8 cellular contexts compared by ENCODE assay signal in genomic region chr2:106098081-106098480, GRCh38.
DNase-seq lines count a peak whose midpoint lies in the region; ATAC-seq lines count a peak whose summit lies in the region.

No MANE protein-coding gene starts in this region.

- H3K9me3 Mint-ChIP-seq in activated T-cell treated with anti-CD3 and anti-CD28 coated beads, Interleukin-2, amount 50 U/mL, for 72 hours = no peaks in the 10 kb centered on the region

- H3K4me3 Mint-ChIP-seq in activated T-cell treated with anti-CD3 and anti-CD28 coated beads, Interleukin-2, amount 50 U/mL, for 72 hours = no peak overlapping the region

- no peaks in the 10 kb centered on the region for H3K27me3 Mint-ChIP-seq in activated T-cell treated with anti-CD3 and anti-CD28 coated beads, Interleukin-2, amount 50 U/mL, for 72 hours (ENCODE audit: low read depth)

- no peaks in the 10 kb centered on the region for H3K4me1 ChIP-seq in aorta (ENCODE audit: control insufficient read depth in 1 of 2, insufficient read depth in 2 of 2, low read length in 2 of 2)

- DNase-seq in COLO829 (ENCODE audit: low spot score) (peak; percentile 30), HCEC 1CT (peak; percentile 18), left lobe of liver (ENCODE audit: low spot score) (no peak), superior temporal gyrus (ENCODE audit: extremely low spot score) (no peak), T1000 (lab: John Stamatoyannopoulos, UW) (no peak), germinal center (ENCODE audit: low spot score) (no peak), aorta (no peak)
- peak; percentile 32 to 46 for DNase-seq in activated T-cell treated with anti-CD3 and anti-CD28 coated beads, Interleukin-2, amount 50 U/mL, for 72 hours

- intact Hi-C loops in aorta (cut with DNase I) = no loop called here

- H3K36me3 ChIP-seq in aorta (ENCODE audit: control insufficient read depth in 1 of 2, insufficient read depth in 2 of 2, low read length in 1 of 2) = peaks cover 6 to 9% of the 10 kb centered on the region in 2 donors

- ATAC-seq in activated T-cell treated with anti-CD3 and anti-CD28 coated beads, Interleukin-2, amount 50 U/mL, for 72 hours (replicated peaks in 1 of 2) = no peak
- ATAC-seq in left lobe of liver (peak; percentile 31), aorta (ENCODE audit: low FRiP score) (no peak)

- H3K27me3 ChIP-seq in aorta (ENCODE audit: control insufficient read depth in 1 of 2, insufficient read depth in 2 of 2, low read length in 1 of 2) = no peaks in the 10 kb centered on the region

- peaks cover 42% of the 10 kb centered on the region for H3K4me1 Mint-ChIP-seq in activated T-cell treated with anti-CD3 and anti-CD28 coated beads, Interleukin-2, amount 50 U/mL, for 72 hours (ENCODE audit: low read depth)

- H3K9me3 ChIP-seq in aorta (ENCODE audit: control insufficient read depth, low read length) = no peaks in the 10 kb centered on the region

- WGBS in aorta, 2 donors = 63 to 69% methylated on average over 3 of the region's 3 CpGs

- peaks cover 6 to 7% of the 10 kb centered on the region in 2 donors for H3K36me3 Mint-ChIP-seq in activated T-cell treated with anti-CD3 and anti-CD28 coated beads, Interleukin-2, amount 50 U/mL, for 72 hours (ENCODE audit: insufficient read depth in 2 of 2)

- H3K27ac ChIP-seq in aorta (ENCODE audit: low read depth in 1 of 2, low read length in 2 of 2) = no peak overlapping the region

- H3K27ac Mint-ChIP-seq in activated T-cell treated with anti-CD3 and anti-CD28 coated beads, Interleukin-2, amount 50 U/mL, for 72 hours = no peak overlapping the region

- H3K4me3 ChIP-seq in aorta (ENCODE audit: low read length in 2 of 2) = no peak overlapping the region

Comparison
In these comparisons a context has a peak if more than half of its experiments do, and no peak if none do; other contexts are left out.
1. DNase-seq: peak in COLO829 (single experiment), HCEC 1CT (single experiment) and activated T-cell treated with anti-CD3 and anti-CD28 coated beads, Interleukin-2, amount 50 U/mL, for 72 hours (2 of 2); none in left lobe of liver (single experiment), superior temporal gyrus (single experiment), T1000 (single experiment), germinal center (single experiment) and aorta (0 of 2).